In the genomic region with DNA sequence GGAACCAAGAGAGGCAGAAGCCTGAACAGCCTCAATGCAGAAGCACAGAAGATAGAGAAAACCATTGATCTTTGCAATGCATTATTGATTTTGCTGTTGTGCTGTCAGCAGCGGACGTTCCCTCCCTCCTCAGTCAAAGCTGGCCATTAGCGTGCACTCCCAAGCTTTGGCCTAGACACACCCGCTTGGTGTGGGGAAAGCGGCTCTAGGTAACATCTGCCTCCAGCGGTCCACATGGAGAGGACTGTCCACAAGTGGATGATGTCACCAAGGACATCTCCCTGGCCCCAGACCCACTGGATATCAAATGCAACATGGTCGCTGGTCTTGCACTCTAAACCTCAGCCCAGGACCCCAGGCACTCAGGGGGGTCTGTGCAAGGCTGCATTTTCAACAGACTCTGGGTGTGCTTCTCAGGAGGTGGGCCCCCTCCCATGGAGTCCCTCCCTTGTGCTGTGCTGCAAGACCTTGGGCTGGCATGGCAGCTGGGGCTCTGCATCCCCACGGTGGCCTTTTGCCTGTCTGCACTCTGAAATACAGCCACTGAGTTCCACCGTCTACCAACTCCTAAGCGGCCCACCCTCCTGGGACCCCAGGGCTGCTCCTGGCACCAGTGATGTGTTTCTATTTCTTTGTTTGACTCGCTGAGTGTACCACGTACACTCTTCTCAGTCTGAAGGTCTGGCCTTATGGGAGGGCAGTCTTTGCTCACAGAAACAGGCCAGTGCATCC, we compare ENCODE assay signal across 1 cellular context.
TF ChIP-seq lines count a peak whose summit lies in the region.

No MANE protein-coding gene starts in this region.

TF ChIP-seq in A549, 52 proteins besides CTCF, POLR2A, EP300 and RAD21 (continued from another document):
- TF ChIP-seq, protein P1, sequence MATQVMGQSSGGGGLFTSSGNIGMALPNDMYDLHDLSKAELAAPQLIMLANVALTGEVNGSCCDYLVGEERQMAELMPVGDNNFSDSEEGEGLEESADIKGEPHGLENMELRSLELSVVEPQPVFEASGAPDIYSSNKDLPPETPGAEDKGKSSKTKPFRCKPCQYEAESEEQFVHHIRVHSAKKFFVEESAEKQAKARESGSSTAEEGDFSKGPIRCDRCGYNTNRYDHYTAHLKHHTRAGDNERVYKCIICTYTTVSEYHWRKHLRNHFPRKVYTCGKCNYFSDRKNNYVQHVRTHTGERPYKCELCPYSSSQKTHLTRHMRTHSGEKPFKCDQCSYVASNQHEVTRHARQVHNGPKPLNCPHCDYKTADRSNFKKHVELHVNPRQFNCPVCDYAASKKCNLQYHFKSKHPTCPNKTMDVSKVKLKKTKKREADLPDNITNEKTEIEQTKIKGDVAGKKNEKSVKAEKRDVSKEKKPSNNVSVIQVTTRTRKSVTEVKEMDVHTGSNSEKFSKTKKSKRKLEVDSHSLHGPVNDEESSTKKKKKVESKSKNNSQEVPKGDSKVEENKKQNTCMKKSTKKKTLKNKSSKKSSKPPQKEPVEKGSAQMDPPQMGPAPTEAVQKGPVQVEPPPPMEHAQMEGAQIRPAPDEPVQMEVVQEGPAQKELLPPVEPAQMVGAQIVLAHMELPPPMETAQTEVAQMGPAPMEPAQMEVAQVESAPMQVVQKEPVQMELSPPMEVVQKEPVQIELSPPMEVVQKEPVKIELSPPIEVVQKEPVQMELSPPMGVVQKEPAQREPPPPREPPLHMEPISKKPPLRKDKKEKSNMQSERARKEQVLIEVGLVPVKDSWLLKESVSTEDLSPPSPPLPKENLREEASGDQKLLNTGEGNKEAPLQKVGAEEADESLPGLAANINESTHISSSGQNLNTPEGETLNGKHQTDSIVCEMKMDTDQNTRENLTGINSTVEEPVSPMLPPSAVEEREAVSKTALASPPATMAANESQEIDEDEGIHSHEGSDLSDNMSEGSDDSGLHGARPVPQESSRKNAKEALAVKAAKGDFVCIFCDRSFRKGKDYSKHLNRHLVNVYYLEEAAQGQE (IDR thresholded peaks at IDR 0.05) = no peak
- TF ChIP-seq, protein P2, sequence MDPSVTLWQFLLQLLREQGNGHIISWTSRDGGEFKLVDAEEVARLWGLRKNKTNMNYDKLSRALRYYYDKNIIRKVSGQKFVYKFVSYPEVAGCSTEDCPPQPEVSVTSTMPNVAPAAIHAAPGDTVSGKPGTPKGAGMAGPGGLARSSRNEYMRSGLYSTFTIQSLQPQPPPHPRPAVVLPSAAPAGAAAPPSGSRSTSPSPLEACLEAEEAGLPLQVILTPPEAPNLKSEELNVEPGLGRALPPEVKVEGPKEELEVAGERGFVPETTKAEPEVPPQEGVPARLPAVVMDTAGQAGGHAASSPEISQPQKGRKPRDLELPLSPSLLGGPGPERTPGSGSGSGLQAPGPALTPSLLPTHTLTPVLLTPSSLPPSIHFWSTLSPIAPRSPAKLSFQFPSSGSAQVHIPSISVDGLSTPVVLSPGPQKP (IDR thresholded peaks at IDR 0.05; ENCODE audit: low read depth, low read length) = no peak
- TF ChIP-seq NR3C1 (IDR thresholded peaks at IDR 0.05) (no peak), MAZ (IDR thresholded peaks at IDR 0.05; ENCODE audit: borderline replicate concordance, low read depth, low read length) (no peak), SREBF2 (IDR thresholded peaks at IDR 0.05) (no peak)
